Comparison of ENCODE assay signal across 8 cellular contexts in the genomic region with DNA sequence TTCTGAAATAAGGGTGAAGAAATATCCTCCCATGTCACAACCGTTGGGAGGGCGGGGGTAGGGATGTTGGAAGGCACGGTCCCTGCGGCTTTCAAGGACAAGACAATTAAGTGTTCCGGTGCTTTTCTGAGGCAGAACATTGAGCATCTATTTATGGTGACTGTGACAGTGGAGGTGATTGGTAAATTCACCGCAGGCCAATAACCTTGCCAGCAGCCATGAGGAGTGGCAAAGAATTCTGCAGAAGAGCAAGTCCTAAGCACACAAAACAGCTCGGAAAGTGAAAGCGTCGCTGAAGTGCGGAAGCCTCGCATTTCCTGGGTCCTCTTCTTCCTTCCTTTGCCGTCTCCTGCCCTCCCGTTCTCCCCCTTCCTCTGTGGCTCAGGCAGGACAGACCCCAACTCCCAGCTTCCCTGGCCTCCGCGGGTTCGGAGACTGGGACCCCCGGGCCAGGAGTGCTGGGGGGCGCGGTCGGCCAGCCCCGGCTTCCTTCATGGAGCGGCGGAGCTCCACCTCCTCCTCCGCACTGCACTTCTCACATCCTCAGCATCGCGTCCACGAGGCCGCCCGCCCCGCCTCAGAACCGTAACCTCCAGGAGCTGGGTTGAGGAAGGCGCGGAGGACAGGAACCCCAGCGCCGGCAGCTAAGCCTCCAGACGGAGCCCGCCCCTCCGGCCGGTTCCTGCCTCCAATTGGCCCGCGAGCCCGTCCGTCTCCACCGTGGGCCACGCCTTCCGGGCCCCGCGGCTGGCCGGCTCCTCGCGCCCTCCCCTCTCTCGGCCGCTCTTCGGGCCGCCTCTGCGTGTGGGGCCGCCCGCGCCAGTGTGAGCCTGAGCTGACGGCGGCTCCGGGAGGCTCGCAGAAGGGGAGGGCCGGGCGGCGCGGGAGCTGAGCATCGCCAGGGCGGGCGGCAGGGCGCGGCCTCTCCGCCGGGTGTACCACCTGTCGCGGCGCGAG. TPM values are rescaled to one million over a fixed set of nuclear protein-coding genes. Genes with fewer than 3 reads are reported as not detected.
DNase-seq lines count a peak whose midpoint lies in the region; ATAC-seq and TF ChIP-seq lines count a peak whose summit lies in the region.

Gene ME2 (plus strand): TSS at position 774 of the 957 bp plus-strand sequence. CDS start 16,703 bp downstream, outside the sequence.

- ATAC-seq in GM19035 (IDR thresholded peaks at IDR 0.05; ENCODE audit: unreplicated experiment) (peak; percentile 95), HG03342 (IDR thresholded peaks at IDR 0.05; ENCODE audit: unreplicated experiment) (peak; percentile 93)

- WGBS in spleen, 5 donors: 0 to 1% (median 0%) methylated on average over 28 to 78 of the region's 78 CpGs

- H3K27ac ChIP-seq in spleen: peak within 1 kb of the TSS; percentile 92 to 100 (median 98)

- peaks cover 10 to 56% (median 42%) of the 10 kb centered on the region in 6 donors for H3K4me1 ChIP-seq in spleen

- no peaks in the 10 kb centered on the region for H3K27me3 ChIP-seq in spleen (replicated peaks in 1 of 7)

- no peaks in the 10 kb centered on the region for H3K36me3 ChIP-seq in spleen

- peak; percentile 89 for DNase-seq in AG10803 (ENCODE audit: low read depth)
- DNase-seq in NCI-H446 (lab: John Stamatoyannopoulos, UW): peak; percentile 65 to 93
- DNase-seq in activated CD4-positive, CD25-positive, alpha-beta regulatory T cell treated with anti-CD3 and anti-CD28 coated beads, Interleukin-2, amount 50 U/mL, for 16 hours (ENCODE audit: low read depth, low spot score): peak; percentile 67
- peak; percentile 89 for DNase-seq in central memory CD4-positive, alpha-beta T cell
- DNase-seq in inferior parietal cortex (ENCODE audit: extremely low spot score): peak; percentile 89
- DNase-seq in spleen: peak; percentile 99

- no peak for TF ChIP-seq CTCF in AG10803 (conservative IDR thresholded peaks at IDR 0.05; ENCODE audit: low read length)
- peak in 2 of 11 experiments; percentile 16 to 25 for TF ChIP-seq CTCF in spleen (IDR thresholded peaks at IDR 0.05 in 8 of 11, conservative IDR thresholded peaks at IDR 0.05 in 3 of 11)

- peak; percentile 65 to 85 (median 71) for TF ChIP-seq POLR2A in spleen (IDR thresholded peaks at IDR 0.05)

- intact Hi-C loops in spleen (cut with DNase I; ENCODE audit: low total_unique reads): no loop called here

- H3K9me3 ChIP-seq in spleen: no peaks in the 10 kb centered on the region

- peak within 1 kb of the TSS; percentile 93 for H3K4me3 ChIP-seq in AG10803 (ENCODE audit: low read length)
- H3K4me3 ChIP-seq in spleen: peak within 1 kb of the TSS; percentile 59 to 96 (median 73)

RNA-seq across cellular contexts. Expression of gene ME2, which starts in this region (rescaled TPM):
- total RNA-seq in spleen: 100 to 1,000 TPM in 4 of 7 donors, 10 to 100 TPM in 3; 83.3 to 179 (median 119) TPM
- 10 to 100 TPM; 25.9 to 51.5 (median 26.8) TPM for polyA plus RNA-seq in spleen

Comparison
In these comparisons a context has a peak if more than half of its experiments do, and no peak if none do; other contexts are left out.
1. Peak in every context shown above with its lines: DNase-seq, ATAC-seq, H3K4me3 ChIP-seq and H3K27ac ChIP-seq.